8 cellular contexts compared by ENCODE assay signal in genomic region chrX:20060961-20061868, GRCh38. TPM values are rescaled to one million over a fixed set of nuclear protein-coding genes. Genes with fewer than 3 reads are reported as not detected.
DNase-seq lines count a peak whose midpoint lies in the region; ATAC-seq and TF ChIP-seq lines count a peak whose summit lies in the region.

No MANE protein-coding gene starts in this region.

- no peaks in the 10 kb centered on the region for H3K79me2 ChIP-seq in OCI-LY3 (ENCODE audit: low read length)

- intact Hi-C loops in sigmoid colon (cut with DNase I): no loop called here
- intact Hi-C loops in Right ventricle myocardium superior (cut with DNase I): no loop called here

- TF ChIP-seq CTCF in OCI-LY3 (IDR thresholded peaks at IDR 0.05; ENCODE audit: low read depth, low read length): peak; percentile 23; the same call in 1 of the 2 replicates
- no peak for TF ChIP-seq CTCF in sigmoid colon (IDR thresholded peaks at IDR 0.05)

- H3K36me3 ChIP-seq in OCI-LY3 (replicated peaks; ENCODE audit: low read depth, low read length) (no peaks in the 10 kb centered on the region), sigmoid colon (no peaks in the 10 kb centered on the region)

- peak overlapping the region; percentile 18; the same call in 1 of the 2 replicates for H2AFZ ChIP-seq in OCI-LY3 (ENCODE audit: low read depth, low read length)

- no peak for TF ChIP-seq POLR2A in sigmoid colon (IDR thresholded peaks at IDR 0.05)

- no peaks in the 10 kb centered on the region for H4K20me1 ChIP-seq in OCI-LY3 (ENCODE audit: insufficient read depth, low read length)

- 54 to 90% methylated on average over 5 of the region's 5 CpGs for WGBS in sigmoid colon, 2 donors

- H3K9me3 ChIP-seq in OCI-LY3 (ENCODE audit: insufficient read depth, low read length) (no peaks in the 10 kb centered on the region), sigmoid colon (no peaks in the 10 kb centered on the region)

- H3K27me3 ChIP-seq in OCI-LY3 (ENCODE audit: low read depth, low read length) (no peaks in the 10 kb centered on the region), sigmoid colon (no peaks in the 10 kb centered on the region)

- H3K4me1 ChIP-seq in OCI-LY3 (ENCODE audit: low read length) (peaks cover 54% of the 10 kb centered on the region), sigmoid colon (no peaks in the 10 kb centered on the region)

- no peak for TF ChIP-seq EP300 in sigmoid colon (IDR thresholded peaks at IDR 0.05)

- H3K4me2 ChIP-seq in OCI-LY3 (ENCODE audit: low read length): peak overlapping the region; percentile 60

- peak overlapping the region; percentile 75 for H3K27ac ChIP-seq in OCI-LY3 (ENCODE audit: low read length)
- no peak overlapping the region for H3K27ac ChIP-seq in sigmoid colon

- peak overlapping the region; percentile 34 for H3K4me3 ChIP-seq in OCI-LY3 (ENCODE audit: low read length)
- no peak overlapping the region for H3K4me3 ChIP-seq in sigmoid colon

- peak; percentile 49 for ATAC-seq in GM19438 (IDR thresholded peaks at IDR 0.05; ENCODE audit: low read depth, unreplicated experiment)
- peak; percentile 85 for ATAC-seq in HG03432 (IDR thresholded peaks at IDR 0.05; ENCODE audit: unreplicated experiment)
- ATAC-seq in Right ventricle myocardium superior (ENCODE audit: poor library complexity): no peak

- peak overlapping the region; percentile 35 for H3K9ac ChIP-seq in OCI-LY3 (ENCODE audit: low read length)

- DNase-seq in D341Med (ENCODE audit: low spot score) (peak; percentile 46), A172 (ENCODE audit: low spot score) (no peak), sigmoid colon (no peak), Right ventricle myocardium superior (no peak), DMS53 (lab: John Stamatoyannopoulos, UW) (no peak)

RNA-seq across cellular contexts. Expression of gene MAP7D2, which starts 55.5 kb away (rescaled TPM):
- total RNA-seq in A172 (2014; rRNA removed; shearing (Covaris generic)): 0.03 TPM in 1 of 2 replicates, not detected in the other
- 1 to 10 TPM in 2 of 4 donors, under 1 TPM in 2; 0.66 to 1.4 (median 0.89) TPM for total RNA-seq in sigmoid colon
- 1 to 10 TPM; 1.8 to 2.5 (median 2.1) TPM for polyA plus RNA-seq in sigmoid colon
- total RNA-seq in Right ventricle myocardium superior: 0.40 TPM
